10 cellular contexts compared by ENCODE assay signal in the genomic region with DNA sequence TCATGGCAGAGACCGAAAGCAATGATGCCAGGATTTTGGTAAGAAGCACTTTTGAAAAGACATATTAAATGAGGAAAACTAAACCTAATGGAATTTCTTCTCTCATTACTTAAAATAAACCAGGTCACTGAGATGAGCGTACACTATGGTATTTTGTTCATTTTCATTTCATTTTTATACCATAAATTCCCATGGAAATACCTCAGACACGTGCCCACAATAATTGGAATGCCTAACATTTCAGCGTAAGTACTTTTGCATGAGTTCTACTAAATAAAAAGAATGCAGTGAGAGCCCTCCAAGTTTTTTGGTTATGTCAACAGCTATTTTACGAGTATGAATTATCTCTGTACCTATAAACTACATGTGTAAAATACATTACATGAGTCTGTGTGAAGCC. TPM values are rescaled to one million over a fixed set of nuclear protein-coding genes. Genes with fewer than 3 reads are reported as not detected.
DNase-seq lines count a peak whose midpoint lies in the region; ATAC-seq, FAIRE-seq and TF ChIP-seq lines count a peak whose summit lies in the region.
"Had no signal": no experiment of that assay in that cellular context is flagged by ENCODE, and none has a peak within 500 bp of the region (broad histone marks: within the 10 kb centered on the region; RNA-seq: fewer than 3 reads in every experiment).

No MANE protein-coding gene starts in this region.

- H3K36me3 ChIP-seq in BLaER1 (peaks cover 18% of the 10 kb centered on the region), astrocyte (ENCODE audit: insufficient read depth, low read length) (peaks cover 6% of the 10 kb centered on the region), GM23338 (ENCODE audit: insufficient read depth) (no peaks in the 10 kb centered on the region), upper lobe of left lung (no peaks in the 10 kb centered on the region)

- peak overlapping the region; percentile 96 for H3K27ac ChIP-seq in BLaER1
- peak overlapping the region; percentile 46 for H3K27ac ChIP-seq in astrocyte (ENCODE audit: low read depth, low read length)
- no peak overlapping the region for H3K27ac ChIP-seq in GM23338 (ENCODE audit: low read depth)
- no peak overlapping the region for H3K27ac ChIP-seq in upper lobe of left lung

- TF ChIP-seq EP300 in upper lobe of left lung (IDR thresholded peaks at IDR 0.05): no peak

- H3K27me3 ChIP-seq in BLaER1 (no peaks in the 10 kb centered on the region), astrocyte (ENCODE audit: insufficient read depth, low read length) (no peaks in the 10 kb centered on the region), GM23338 (ENCODE audit: insufficient read depth) (peaks cover 28% of the 10 kb centered on the region), upper lobe of left lung (no peaks in the 10 kb centered on the region)

- H3K4me3 ChIP-seq in BLaER1: peak overlapping the region; percentile 98
- H3K4me3 ChIP-seq in astrocyte (ENCODE audit: insufficient read depth, low read depth, low read length): peak overlapping the region; percentile 86
- H3K4me3 ChIP-seq in GM23338: no peak overlapping the region
- H3K4me3 ChIP-seq in upper lobe of left lung: peak overlapping the region in 1 of 4 donors; percentile 64

- TF ChIP-seq POLR2A in upper lobe of left lung (IDR thresholded peaks at IDR 0.05): no peak

- no peaks in the 10 kb centered on the region for H3K9me3 ChIP-seq in BLaER1
- H3K9me3 ChIP-seq in astrocyte (ENCODE audit: insufficient read depth, low read depth, low read length): no peaks in the 10 kb centered on the region
- H3K9me3 ChIP-seq in upper lobe of left lung: no peaks in the 10 kb centered on the region

- no peaks in the 10 kb centered on the region for H3K9me3 Mint-ChIP-seq in astrocyte (ENCODE audit: unreplicated experiment)
- no peaks in the 10 kb centered on the region for H3K9me3 Mint-ChIP-seq in naive thymus-derived CD8-positive, alpha-beta T cell
- no peaks in the 10 kb centered on the region for H3K9me3 Mint-ChIP-seq in GM23338

- POLR2A ChIA-PET in naive thymus-derived CD8-positive, alpha-beta T cell (lab: Charles Lee): no interaction called here

- no peak for ATAC-seq in naive thymus-derived CD8-positive, alpha-beta T cell
- ATAC-seq in HG03159 (IDR thresholded peaks at IDR 0.05; ENCODE audit: unreplicated experiment) (no peak), GM23338 (no peak), upper lobe of left lung (ENCODE audit: low FRiP score in 2 of 2) (no peak)

- H3K4me1 Mint-ChIP-seq in astrocyte (ENCODE audit: low read depth, unreplicated experiment): peaks cover 23% of the 10 kb centered on the region
- peaks cover 10 to 64% (median 48%) of the 10 kb centered on the region in 4 donors for H3K4me1 Mint-ChIP-seq in naive thymus-derived CD8-positive, alpha-beta T cell
- peaks cover 39% of the 10 kb centered on the region for H3K4me1 Mint-ChIP-seq in GM23338

- FAIRE-seq in astrocyte (lab: Jason Lieb, UNC): peak; percentile 96
- FAIRE-seq: GM12892 had no signal

- no peaks in the 10 kb centered on the region for H3K36me3 Mint-ChIP-seq in astrocyte (ENCODE audit: low read depth, unreplicated experiment)
- peaks cover 0 to 34% (median 3%) of the 10 kb centered on the region in 3 donors for H3K36me3 Mint-ChIP-seq in naive thymus-derived CD8-positive, alpha-beta T cell
- H3K36me3 Mint-ChIP-seq in GM23338 (ENCODE audit: low read depth): no peaks in the 10 kb centered on the region

- H3K4me1 ChIP-seq in BLaER1 (peaks cover 45% of the 10 kb centered on the region), astrocyte (ENCODE audit: insufficient read depth, low read length) (peaks cover 33% of the 10 kb centered on the region), GM23338 (ENCODE audit: insufficient read depth) (peaks cover 56% of the 10 kb centered on the region), upper lobe of left lung (peaks cover 22 to 29% (median 25%) of the 10 kb centered on the region in 4 donors)

- H3K79me2 ChIP-seq in astrocyte (ENCODE audit: insufficient read depth, low read length): peaks cover 75% of the 10 kb centered on the region
- H3K79me2 ChIP-seq in GM23338 (replicated peaks; ENCODE audit: insufficient read depth): no peaks in the 10 kb centered on the region; the same call in 1 of the 2 replicates

- WGBS in upper lobe of left lung, 2 donors: 70 to 74% methylated on average over 5 of the region's 5 CpGs

- H3K4me3 Mint-ChIP-seq in astrocyte (ENCODE audit: unreplicated experiment) (peak overlapping the region; percentile 99), GM23338 (no peak overlapping the region)
- H3K4me3 Mint-ChIP-seq in naive thymus-derived CD8-positive, alpha-beta T cell: peak overlapping the region in 8 of 10 donors; percentile 0 to 98 (median 50)

- H2AFZ ChIP-seq in astrocyte (ENCODE audit: low read depth, low read length): no peak overlapping the region
- H2AFZ ChIP-seq in GM23338: no peak overlapping the region

- H3K9ac ChIP-seq in BLaER1: peak overlapping the region; percentile 97
- peak overlapping the region; percentile 60 for H3K9ac ChIP-seq in astrocyte (ENCODE audit: low read length)

- no peak for TF ChIP-seq CTCF in astrocyte (IDR thresholded peaks at IDR 0.05; ENCODE audit: insufficient read depth, low read depth, low read length)
- TF ChIP-seq CTCF in GM23338 (conservative IDR thresholded peaks at IDR 0.05; ENCODE audit: low read depth in 2 of 2): no peak
- no peak for TF ChIP-seq CTCF in upper lobe of left lung (IDR thresholded peaks at IDR 0.05)

- DNase-seq in HS-27A (ENCODE audit: low read depth): peak; percentile 91
- DNase-seq in astrocyte (ENCODE audit: low read depth): peak; percentile 82
- DNase-seq in naive thymus-derived CD8-positive, alpha-beta T cell: no peak
- DNase-seq in GM23338 (ENCODE audit: low spot score): no peak
- no peak for DNase-seq in NCI-H187 (lab: John Stamatoyannopoulos, UW)
- DNase-seq in upper lobe of left lung: no peak
- DNase-seq: NCI-H82 had no signal

- H3K27ac Mint-ChIP-seq in astrocyte (ENCODE audit: unreplicated experiment) (peak overlapping the region; percentile 73), GM23338 (no peak overlapping the region)
- peak overlapping the region in 4 of 10 donors; percentile 30 to 64 (median 46) for H3K27ac Mint-ChIP-seq in naive thymus-derived CD8-positive, alpha-beta T cell

- no peaks in the 10 kb centered on the region for H3F3A ChIP-seq in GM23338 (replicated peaks; ENCODE audit: low read depth)

- H3K27me3 Mint-ChIP-seq in astrocyte (ENCODE audit: low read depth, unreplicated experiment) (no peaks in the 10 kb centered on the region), GM23338 (ENCODE audit: insufficient read depth, low read depth, poor library complexity) (peaks cover 13% of the 10 kb centered on the region)
- H3K27me3 Mint-ChIP-seq in naive thymus-derived CD8-positive, alpha-beta T cell: no peaks in the 10 kb centered on the region

- peak overlapping the region; percentile 88 for H3K4me2 ChIP-seq in BLaER1
- H3K4me2 ChIP-seq in astrocyte (ENCODE audit: low read length): peak overlapping the region; percentile 98
- no peak overlapping the region for H3K4me2 ChIP-seq in GM23338

- no peaks in the 10 kb centered on the region for H3K9me2 ChIP-seq in GM23338 (ENCODE audit: insufficient read depth)

- H4K20me1 ChIP-seq in BLaER1 (peaks cover 30% of the 10 kb centered on the region), astrocyte (ENCODE audit: insufficient read depth, low read length) (no peaks in the 10 kb centered on the region), GM23338 (replicated peaks; ENCODE audit: insufficient read depth) (no peaks in the 10 kb centered on the region)

TF ChIP-seq in GM23338, 12 proteins besides CTCF, POLR2A, EP300 and RAD21 (continues in another document):
- TF ChIP-seq STAT1 (IDR thresholded peaks at IDR 0.05; ENCODE audit: unreplicated experiment) (no peak), ZNF114 (CRISPR knock-in tag; IDR thresholded peaks at IDR 0.05) (no peak)

RNA-seq across cellular contexts. Expression of gene CAMK2D, which starts 3.2 kb away (rescaled TPM):
- total RNA-seq in astrocyte (69.8 and 80.8 TPM in 2 replicates), upper lobe of left lung (10 to 100 TPM; 41.0 to 75.8 (median 51.9) TPM)
- 10 to 100 TPM; 33.9 to 40.8 TPM for total RNA-seq in naive thymus-derived CD8-positive, alpha-beta T cell
- 10 to 100 TPM; 10.4 to 12.0 (median 11.4) TPM for polyA plus RNA-seq in naive thymus-derived CD8-positive, alpha-beta T cell
- total RNA-seq in GM23338 (2014; rRNA removed; shearing (Covaris generic)): 10.8 and 14.6 TPM in 2 replicates
- 4.9 and 5.1 TPM in 2 replicates for polyA plus RNA-seq in GM23338 (2016; fragmentation: Nextera tagmentation; extraction: Ambion mirVana)

Comparison
In these comparisons a context has a peak if more than half of its experiments do, and no peak if none do; other contexts are left out.
1. H3K27ac ChIP-seq: peak in BLaER1 (single experiment) and astrocyte (single experiment); none in GM23338 (single experiment) and upper lobe of left lung (0 of 4).
2. DNase-seq: peak in HS-27A (single experiment) and astrocyte (single experiment); none in naive thymus-derived CD8-positive, alpha-beta T cell (0 of 10), GM23338 (single experiment), NCI-H187 (0 of 2) and upper lobe of left lung (0 of 2).